ENCODE assay signal across 8 cellular contexts in genomic region chr12:1795785-1796514, GRCh38. TPM values are rescaled to one million over a fixed set of nuclear protein-coding genes. Genes with fewer than 3 reads are reported as not detected.
DNase-seq lines count a peak whose midpoint lies in the region; ATAC-seq, FAIRE-seq and TF ChIP-seq lines count a peak whose summit lies in the region.

No MANE protein-coding gene starts in this region.

- H4K20me1 ChIP-seq in SK-N-SH (ENCODE audit: insufficient read depth): no peaks in the 10 kb centered on the region

- H3K4me1 ChIP-seq in SK-N-SH (ENCODE audit: control insufficient read depth in 1 of 2, insufficient read depth in 2 of 2, low read depth in 1 of 2, low read length in 1 of 2) (peaks cover 0 to 29% of the 10 kb centered on the region in 2 experiments; a peak in 1 of 4 replicates), pancreas (peaks cover 0 to 6% (median 3%) of the 10 kb centered on the region in 3 donors), thyroid gland (peaks cover 12 to 28% of the 10 kb centered on the region in 2 donors)

- H2AFZ ChIP-seq in SK-N-SH (ENCODE audit: low read depth): peak overlapping the region; percentile 83

- intact Hi-C loops in pancreas (cut with DNase I): loop anchor here (5.0 to 10.0 kb wide), 2 partner anchors 141 to 151 kb away; no protein-coding TSS in a partner anchor
- intact Hi-C loops in thyroid gland (cut with DNase I): loop anchor here (2.0 kb wide), 1 partner anchor 145 kb away; no protein-coding TSS in a partner anchor

- WGBS in SK-N-SH (ENCODE audit: low lambda C conversion rate): 38% methylated on average over 24 of the region's 45 CpGs
- WGBS in pancreas, 2 donors: 3 to 4% methylated on average over 45 of the region's 45 CpGs
- 9 to 11% methylated on average over 19 to 30 of the region's 45 CpGs for WGBS in thyroid gland, 2 donors

- H3K4me2 ChIP-seq in SK-N-SH: no peak overlapping the region

- H3K36me3 Mint-ChIP-seq in activated naive CD4-positive, alpha-beta T cell treated with anti-CD3 and anti-CD28 coated beads, Interleukin-2, amount 50 U/mL, for 24 hours: no peaks in the 10 kb centered on the region

- TF ChIP-seq RAD21 in SK-N-SH (IDR thresholded peaks at IDR 0.05; ENCODE audit: low read length): peak; percentile 98

- H3K4me3 ChIP-seq in H7 (ENCODE audit: insufficient read depth, low read depth, low read length) (peak overlapping the region; percentile 51), SK-N-SH (ENCODE audit: low read depth in 2 of 2, low read length in 1 of 2) (no peak overlapping the region), pancreas (peak overlapping the region; percentile 37 to 61 (median 54)), thyroid gland (replicated peaks in 1 of 3) (peak overlapping the region; percentile 48 to 79 (median 57))

- H3K27me3 Mint-ChIP-seq in activated naive CD4-positive, alpha-beta T cell treated with anti-CD3 and anti-CD28 coated beads, Interleukin-2, amount 50 U/mL, for 24 hours: no peaks in the 10 kb centered on the region

- peak; percentile 96 for TF ChIP-seq CTCF in GM10248 (IDR thresholded peaks at IDR 0.05; ENCODE audit: control extremely low read depth, extremely low read depth, low read depth, missing control alignments)
- peak; percentile 88 for TF ChIP-seq CTCF in SK-N-SH (IDR thresholded peaks at IDR 0.05)
- peak; percentile 98 to 99 (median 98) for TF ChIP-seq CTCF in pancreas (IDR thresholded peaks at IDR 0.05)
- TF ChIP-seq CTCF in thyroid gland (IDR thresholded peaks at IDR 0.05): peak; percentile 53 to 99 (median 98)

- H3K27me3 ChIP-seq in H7 (ENCODE audit: control insufficient read depth, insufficient read depth, low read length) (peaks cover 4% of the 10 kb centered on the region), SK-N-SH (ENCODE audit: insufficient read depth) (no peaks in the 10 kb centered on the region), pancreas (no peaks in the 10 kb centered on the region), thyroid gland (no peaks in the 10 kb centered on the region)

- no peak for FAIRE-seq in pancreas (lab: Jason Lieb, UNC)

- H3K27ac ChIP-seq in SK-N-SH (ENCODE audit: low read depth in 2 of 2, low read length in 1 of 2) (peak overlapping the region in 1 of 2 experiments; percentile 34; a peak in 1 of 4 replicates), pancreas (peak overlapping the region; percentile 2 to 66 (median 59)), thyroid gland (peak overlapping the region; percentile 43 to 67 (median 51))

- no peaks in the 10 kb centered on the region for H3K9me2 ChIP-seq in SK-N-SH

- POLR2A ChIA-PET in GM10248 (lab: Yijun Ruan, JAX): no interaction called here
- POLR2A ChIA-PET in SK-N-SH (lab: Yijun Ruan, JAX): interaction anchor here (1.3 kb wide), 1 partner anchor 144 kb away, joined by 9 read pairs; no protein-coding TSS in a partner anchor

- no peaks in the 10 kb centered on the region for H3K36me3 ChIP-seq in H7 (replicated peaks; ENCODE audit: control insufficient read depth, insufficient read depth, low read length)
- H3K36me3 ChIP-seq in SK-N-SH (replicated peaks in 1 of 2; ENCODE audit: control insufficient read depth in 1 of 2, insufficient read depth in 2 of 2, low read length in 1 of 2): no peaks in the 10 kb centered on the region
- no peaks in the 10 kb centered on the region for H3K36me3 ChIP-seq in pancreas
- no peaks in the 10 kb centered on the region for H3K36me3 ChIP-seq in thyroid gland

- CTCF ChIA-PET in GM10248 (lab: Yijun Ruan, JAX): interaction anchor here (0.8 to 16.4 kb wide), 17 partner anchors 9 to 240 kb away, joined by 3 to 627 read pairs (median 4); partner anchors contain the start of gene LRTM2
- CTCF ChIA-PET in SK-N-SH (lab: Yijun Ruan, JAX): interaction anchor here (0.6 to 17.5 kb wide), 40 partner anchors 9 to 788 kb away, joined by 3 to 605 read pairs (median 3); partner anchors contain the start of gene WNT5B

- no peak overlapping the region for H3K9ac ChIP-seq in SK-N-SH

- no peaks in the 10 kb centered on the region for H3K9me3 Mint-ChIP-seq in activated naive CD4-positive, alpha-beta T cell treated with anti-CD3 and anti-CD28 coated beads, Interleukin-2, amount 50 U/mL, for 24 hours

- DNase-seq in GM10248 (ENCODE audit: extremely low spot score): peak; percentile 95
- peak; percentile 96 for DNase-seq in H7
- DNase-seq in M059J (ENCODE audit: low read depth): peak; percentile 75
- peak; percentile 98 for DNase-seq in SK-N-SH
- DNase-seq in glomerular visceral epithelial cell (ENCODE audit: extremely low spot score): peak; percentile 85
- peak; percentile 91 to 99 (median 95) for DNase-seq in pancreas
- DNase-seq in thyroid gland: peak; percentile 92 to 93

- H3K27ac Mint-ChIP-seq in activated naive CD4-positive, alpha-beta T cell treated with anti-CD3 and anti-CD28 coated beads, Interleukin-2, amount 50 U/mL, for 24 hours: peak overlapping the region; percentile 96

- H3F3A ChIP-seq in SK-N-SH (replicated peaks; ENCODE audit: insufficient read depth): no peaks in the 10 kb centered on the region

- no peaks in the 10 kb centered on the region for H3K9me3 ChIP-seq in SK-N-SH
- H3K9me3 ChIP-seq in pancreas: no peaks in the 10 kb centered on the region
- H3K9me3 ChIP-seq in thyroid gland: no peaks in the 10 kb centered on the region

- H3K79me2 ChIP-seq in SK-N-SH (ENCODE audit: insufficient read depth): no peaks in the 10 kb centered on the region

- peak overlapping the region; percentile 94 for H3K4me3 Mint-ChIP-seq in activated naive CD4-positive, alpha-beta T cell treated with anti-CD3 and anti-CD28 coated beads, Interleukin-2, amount 50 U/mL, for 24 hours

- peaks cover 19% of the 10 kb centered on the region for H3K4me1 Mint-ChIP-seq in activated naive CD4-positive, alpha-beta T cell treated with anti-CD3 and anti-CD28 coated beads, Interleukin-2, amount 50 U/mL, for 24 hours

- TF ChIP-seq EP300 in SK-N-SH (IDR thresholded peaks at IDR 0.05; ENCODE audit: borderline replicate concordance in 1 of 2, low read depth in 1 of 2, low read length in 1 of 2): no peak

- peak; percentile 94 to 96 (median 95) for ATAC-seq in pancreas

- TF ChIP-seq POLR2A in thyroid gland (IDR thresholded peaks at IDR 0.05): peak; percentile 49 to 67

TF ChIP-seq in SK-N-SH, 30 proteins besides CTCF, POLR2A, EP300 and RAD21 (continues in another document):
- TF ChIP-seq POLR2AphosphoS5 (IDR thresholded peaks at IDR 0.05; ENCODE audit: low read depth, low read length) (peak; percentile 36; the same call in 1 of the 2 replicates), USF2 (IDR thresholded peaks at IDR 0.05; ENCODE audit: borderline replicate concordance, low read depth, low read length) (no peak), JUND (IDR thresholded peaks at IDR 0.05) (no peak), NRF1 (IDR thresholded peaks at IDR 0.05; ENCODE audit: low read depth, low read length) (peak; percentile 24; the same call in 1 of the 2 replicates), SMC3 (IDR thresholded peaks at IDR 0.05; ENCODE audit: low read depth, low read length) (peak; percentile 100), REST (IDR thresholded peaks at IDR 0.05; ENCODE audit: low read depth, low read length) (no peak; the same call in 1 of the 2 replicates), MAX (IDR thresholded peaks at IDR 0.05; ENCODE audit: low read depth) (peak; percentile 65), MEF2A (IDR thresholded peaks at IDR 0.05; ENCODE audit: borderline replicate concordance, low read depth) (no peak), MXI1 (IDR thresholded peaks at IDR 0.05; ENCODE audit: low read depth, low read length) (no peak), RCOR1 (IDR thresholded peaks at IDR 0.05; ENCODE audit: low read length) (peak; percentile 52), NFIC (IDR thresholded peaks at IDR 0.05; ENCODE audit: borderline replicate concordance) (no peak), RFX5 (IDR thresholded peaks at IDR 0.05; ENCODE audit: low read length) (no peak)

RNA-seq across cellular contexts. Expression of gene LRTM2, which starts 24.4 kb away (rescaled TPM):
- 0.42 TPM in 1 of 2 replicates, not detected in the other for total RNA-seq in H7 (2014; rRNA removed; shearing (Covaris generic))
- total RNA-seq in M059J (2014; rRNA removed; shearing (Covaris generic)): 0.07 TPM in 1 of 2 replicates, not detected in the other
- polyA plus RNA-seq in SK-N-SH (2012; rRNA removed): not detected in 2 replicates
- not detected in 2 replicates for polyA plus RNA-seq in SK-N-SH (2012; cell fraction: cytosol; rRNA removed)
- 0.07 TPM in 1 of 2 replicates, not detected in the other for polyA plus RNA-seq in SK-N-SH (2012; cell fraction: nucleus; rRNA removed)
- total RNA-seq in pancreas: not detected
- not detected for polyA plus RNA-seq in pancreas
- total RNA-seq in thyroid gland: not detected

Comparison
In these comparisons a context has a peak if more than half of its experiments do, and no peak if none do; other contexts are left out.
1. H3K4me3 ChIP-seq: peak in H7 (single experiment), pancreas (4 of 4) and thyroid gland (3 of 3); none in SK-N-SH (0 of 2).
2. Peak in every context shown above with its lines, with median percentiles within 50 percentile points of each other: DNase-seq and CTCF ChIP-seq.